ENCODE assay signal across 14 cellular contexts in genomic region chr11:35118906-35119305, GRCh38. TPM values are rescaled to one million over a fixed set of nuclear protein-coding genes. Genes with fewer than 3 reads are reported as not detected.
DNase-seq lines count a peak whose midpoint lies in the region; ATAC-seq and TF ChIP-seq lines count a peak whose summit lies in the region.
"Had no signal": no experiment of that assay in that cellular context is flagged by ENCODE, and none has a peak within 500 bp of the region (broad histone marks: within the 10 kb centered on the region; RNA-seq: fewer than 3 reads in every experiment).

No MANE protein-coding gene starts in this region.

- H3K4me3 ChIP-seq in OCI-LY3 (ENCODE audit: low read length) (peak overlapping the region; percentile 51), lower lobe of right lung (no peak overlapping the region)
- H3K4me3 ChIP-seq: hepatocyte, psoas muscle had no signal

- intact Hi-C loops in lower lobe of right lung (cut with DNase I), result no loop called here

- H4K20me1 ChIP-seq in OCI-LY3 (ENCODE audit: insufficient read depth, low read length), result no peaks in the 10 kb centered on the region

- no peaks in the 10 kb centered on the region for H3K36me3 ChIP-seq in OCI-LY3 (replicated peaks; ENCODE audit: low read depth, low read length)
- no peaks in the 10 kb centered on the region for H3K36me3 ChIP-seq in lower lobe of right lung

- H3K9me3 ChIP-seq in OCI-LY3 (ENCODE audit: insufficient read depth, low read length) (no peaks in the 10 kb centered on the region), lower lobe of right lung (no peaks in the 10 kb centered on the region)
- H3K9me3 ChIP-seq: psoas muscle had no signal

- H3K4me1 ChIP-seq in OCI-LY3 (ENCODE audit: low read length), result peaks cover 99% of the 10 kb centered on the region
- no peaks in the 10 kb centered on the region for H3K4me1 ChIP-seq in lower lobe of right lung

- H3K27me3 ChIP-seq in OCI-LY3 (ENCODE audit: low read depth, low read length), result no peaks in the 10 kb centered on the region
- H3K27me3 ChIP-seq in lower lobe of right lung (ENCODE audit: low read depth), result no peaks in the 10 kb centered on the region

- 0 out of 2 replicates have a peak, but pooled peaks cover 5% of the 10 kb centered on the region for H3K79me2 ChIP-seq in OCI-LY3 (ENCODE audit: low read length)
- H3K79me2 ChIP-seq: hepatocyte had no signal

- H3K27ac ChIP-seq in OCI-LY3 (ENCODE audit: low read length) (peak overlapping the region; percentile 91), lower lobe of right lung (no peak overlapping the region)
- H3K27ac ChIP-seq: hepatocyte, psoas muscle had no signal

- no peak overlapping the region for H2AFZ ChIP-seq in OCI-LY3 (ENCODE audit: low read depth, low read length)
- H2AFZ ChIP-seq: hepatocyte had no signal

- peak overlapping the region; percentile 68 for H3K4me2 ChIP-seq in OCI-LY3 (ENCODE audit: low read length)
- H3K4me2 ChIP-seq: hepatocyte had no signal

- peak; percentile 48 for ATAC-seq in GM18861 (IDR thresholded peaks at IDR 0.05; ENCODE audit: unreplicated experiment)
- ATAC-seq in GM21526 (IDR thresholded peaks at IDR 0.05; ENCODE audit: low FRiP score, unreplicated experiment), result peak; percentile 75
- ATAC-seq in HG03060 (IDR thresholded peaks at IDR 0.05; ENCODE audit: low read depth, unreplicated experiment), result peak; percentile 56
- ATAC-seq in lower lobe of right lung, result no peak
- ATAC-seq: psoas muscle had no signal

- no peak for TF ChIP-seq CTCF in OCI-LY3 (IDR thresholded peaks at IDR 0.05; ENCODE audit: low read depth, low read length)
- TF ChIP-seq CTCF in lower lobe of right lung (IDR thresholded peaks at IDR 0.05), result no peak

- H3K9ac ChIP-seq in OCI-LY3 (ENCODE audit: low read length), result peak overlapping the region; percentile 74

- no peak for DNase-seq in Ammon's horn (ENCODE audit: low spot score)
- no peak for DNase-seq in stimulated activated CD4-positive, alpha-beta T cell treated with anti-CD3 and anti-CD28 coated beads, Interleukin-4, amount 100 ng/mL, for 4 hours
- DNase-seq in lower lobe of right lung, result no peak
- no peak for DNase-seq in stimulated activated naive CD4-positive, alpha-beta T cell (lab: John Stamatoyannopoulos, UW)
- DNase-seq: mesendoderm, NCI-H2227 treated with DMSO at 0.1 percent for 48 hours, psoas muscle, SHP77, substantia nigra had no signal

RNA-seq across cellular contexts. Expression of gene CD44, which starts 20.1 kb away (rescaled TPM):
- 613 TPM for total RNA-seq in lower lobe of right lung

Comparison
In these comparisons a context has a peak if more than half of its experiments do, and no peak if none do; other contexts are left out.
1. ATAC-seq: peak in GM18861 (single experiment), GM21526 (single experiment) and HG03060 (single experiment); none in lower lobe of right lung (0 of 2).